ENCODE assay signal across 22 cellular contexts in the genomic region with DNA sequence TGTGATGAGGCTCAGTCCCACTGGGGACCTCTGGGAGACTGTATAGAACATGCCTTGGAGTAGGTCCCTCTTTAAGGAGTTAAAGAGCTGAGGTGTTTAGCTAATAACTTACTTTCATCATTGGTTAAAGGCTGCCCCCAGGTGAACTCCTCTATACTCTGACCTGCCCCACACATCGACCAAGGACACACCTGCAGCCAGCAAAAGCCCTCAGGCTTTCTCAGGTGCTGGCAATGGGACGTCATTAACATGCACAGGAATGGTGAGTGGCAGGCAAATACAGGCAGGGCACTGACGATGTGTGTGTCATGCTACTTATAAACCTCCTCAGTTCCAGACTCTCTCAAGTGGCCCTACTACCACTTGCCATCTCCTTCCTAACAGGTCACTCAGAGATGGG.
"Had no signal": no experiment of that assay in that cellular context is flagged by ENCODE, and none has a peak within 500 bp of the region (broad histone marks: within the 10 kb centered on the region; RNA-seq: fewer than 3 reads in every experiment).

No MANE protein-coding gene starts in this region.

- H3K9me3 Mint-ChIP-seq: activated CD8-positive, alpha-beta T cell treated with anti-CD3 and anti-CD28 coated beads for 36 hours had no signal

- ATAC-seq: activated CD8-positive, alpha-beta T cell treated with anti-CD3 and anti-CD28 coated beads for 36 hours; activated naive CD4-positive, alpha-beta T cell treated with anti-CD3 and anti-CD28 coated beads, Interleukin-2, amount 50 U/mL, for 72 hours; activated T-cell treated with anti-CD3 and anti-CD28 coated beads, Interleukin-2, amount 50 U/mL, for 4 hours; esophagus mucosa; left ventricle myocardium superior; right cardiac atrium; T-helper 17 cell had no signal

- H3K27ac Mint-ChIP-seq: activated CD8-positive, alpha-beta T cell treated with anti-CD3 and anti-CD28 coated beads for 36 hours; activated naive CD4-positive, alpha-beta T cell treated with anti-CD3 and anti-CD28 coated beads, Interleukin-2, amount 50 U/mL, for 72 hours; nephron progenitor cell; T-helper 17 cell had no signal

- H3K4me2 ChIP-seq: hepatocyte had no signal

- H3K4me1 ChIP-seq: prostate gland, suprapubic skin had no signal

- DNase-seq: activated CD4-positive, alpha-beta T cell treated with anti-CD3 and anti-CD28 coated beads for 4 hours; activated CD8-positive, alpha-beta T cell treated with anti-CD3 and anti-CD28 coated beads for 36 hours; activated effector memory CD4-positive, alpha-beta T cell treated with anti-CD3 and anti-CD28 coated beads, Interleukin-2, amount 50 U/mL, for 16 hours; activated T-cell treated with anti-CD3 and anti-CD28 coated beads, Interleukin-2, amount 50 U/mL, for 4 hours; left ventricle myocardium superior; nephron progenitor cell; right cardiac atrium; small intestine; stimulated activated CD4-positive, alpha-beta T cell treated with anti-CD3 and anti-CD28 coated beads, Interleukin-4, amount 100 ng/mL, for 4 hours; stimulated activated CD8-positive, alpha-beta memory T cell treated with anti-CD3 and anti-CD28 coated beads, Interleukin-4, amount 100 ng/mL, for 48 hours; T-helper 17 cell; WERI-Rb-1 had no signal

- H3K27ac ChIP-seq: cardiac muscle cell, hepatocyte, prostate gland, suprapubic skin, WERI-Rb-1 had no signal

- H3K79me2 ChIP-seq: hepatocyte had no signal

- H3K36me3 Mint-ChIP-seq: activated naive CD4-positive, alpha-beta T cell treated with anti-CD3 and anti-CD28 coated beads, Interleukin-2, amount 50 U/mL, for 72 hours had no signal

- H2AFZ ChIP-seq: hepatocyte had no signal

- H3K36me3 ChIP-seq: cardiac muscle cell, prostate gland, suprapubic skin, WERI-Rb-1 had no signal

- H3K4me3 Mint-ChIP-seq: activated CD8-positive, alpha-beta T cell treated with anti-CD3 and anti-CD28 coated beads for 36 hours; activated T-cell treated with anti-CD3 and anti-CD28 coated beads, Interleukin-2, amount 50 U/mL, for 4 hours; nephron progenitor cell; stimulated activated naive CD8-positive, alpha-beta T cell treated with anti-CD3 and anti-CD28 coated beads, Interleukin-15, Interleukin-2, amounts not matched to agents 100 ng/mL and 50 ng/mL, for 24 hours; T-helper 17 cell had no signal

- H3K9me3 ChIP-seq: prostate gland, suprapubic skin had no signal

- H3K4me3 ChIP-seq: cardiac muscle cell, hepatocyte, prostate gland, suprapubic skin had no signal

- H3K27me3 ChIP-seq: cardiac muscle cell, hepatocyte, suprapubic skin had no signal

- H3K4me1 Mint-ChIP-seq: nephron progenitor cell, T-helper 17 cell had no signal

- H3K27me3 Mint-ChIP-seq: activated CD8-positive, alpha-beta T cell treated with anti-CD3 and anti-CD28 coated beads for 36 hours; stimulated activated naive CD8-positive, alpha-beta T cell treated with anti-CD3 and anti-CD28 coated beads, Interleukin-15, Interleukin-2, amounts not matched to agents 100 ng/mL and 50 ng/mL, for 24 hours; T-helper 17 cell had no signal

- FAIRE-seq: colon, endometrium, keratinocyte, small intestine had no signal
